Comparison of ENCODE assay signal across 25 cellular contexts in genomic region chr5:39587675-39588074, GRCh38.
"Had no signal": no experiment of that assay in that cellular context is flagged by ENCODE, and none has a peak within 500 bp of the region (broad histone marks: within the 10 kb centered on the region; RNA-seq: fewer than 3 reads in every experiment).

No MANE protein-coding gene starts in this region.

- H3K27ac Mint-ChIP-seq: activated CD4-positive, alpha-beta T cell treated with anti-CD3 and anti-CD28 coated beads, Interleukin-2, amount 10 ng/mL, durations not matched to agents 7 days and 5 days; activated CD8-positive, alpha-beta memory T cell treated with anti-CD3 and anti-CD28 coated beads, Interleukin-2, amount 10 ng/mL, durations not matched to agents 7 days and 5 days; activated CD8-positive, alpha-beta T cell treated with anti-CD3 and anti-CD28 coated beads for 36 hours; activated naive CD4-positive, alpha-beta T cell treated with anti-CD3 and anti-CD28 coated beads, Interleukin-2, amount 50 U/mL, for 24 hours; activated T-helper 1 cell treated with anti-CD3 and anti-CD28 coated beads, Interleukin-12 subunit alpha, Interleukin-12 subunit beta, Interleukin-2, Interleukin-4 antibody, amounts not matched to agents 30 ng/mL and 10 ng/mL and 1 ng/mL, durations not matched to agents 14 hours and 24 hours and 36 hours; progenitor cell of endocrine pancreas had no signal

- ATAC-seq: activated CD4-positive, CD25-positive, alpha-beta regulatory T cell treated with anti-CD3 and anti-CD28 coated beads, Interleukin-2, amount 50 U/mL, for 24 hours; activated CD8-positive, alpha-beta memory T cell treated with anti-CD3 and anti-CD28 coated beads, Interleukin-2, amount 10 ng/mL, durations not matched to agents 7 days and 5 days; activated CD8-positive, alpha-beta T cell treated with anti-CD3 and anti-CD28 coated beads for 36 hours; body of pancreas; heart left ventricle; left cardiac atrium had no signal

- H3K27me3 Mint-ChIP-seq: progenitor cell of endocrine pancreas had no signal

- H3K4me3 Mint-ChIP-seq: activated CD4-positive, alpha-beta T cell treated with anti-CD3 and anti-CD28 coated beads, Interleukin-2, amount 10 ng/mL, durations not matched to agents 7 days and 5 days; activated CD8-positive, alpha-beta memory T cell treated with anti-CD3 and anti-CD28 coated beads, Interleukin-2, amount 10 ng/mL, durations not matched to agents 7 days and 5 days; activated CD8-positive, alpha-beta T cell treated with anti-CD3 and anti-CD28 coated beads for 36 hours; activated naive CD4-positive, alpha-beta T cell treated with anti-CD3 and anti-CD28 coated beads, Interleukin-2, amount 50 U/mL, for 24 hours; activated T-helper 1 cell treated with anti-CD3 and anti-CD28 coated beads, Interleukin-12 subunit alpha, Interleukin-12 subunit beta, Interleukin-2, Interleukin-4 antibody, amounts not matched to agents 30 ng/mL and 10 ng/mL and 1 ng/mL, durations not matched to agents 14 hours and 24 hours and 36 hours; naive B cell had no signal

- H3K9me3 Mint-ChIP-seq: activated CD4-positive, alpha-beta T cell treated with anti-CD3 and anti-CD28 coated beads, Interleukin-2, amount 10 ng/mL, durations not matched to agents 7 days and 5 days; activated CD8-positive, alpha-beta T cell treated with anti-CD3 and anti-CD28 coated beads for 36 hours; activated naive CD4-positive, alpha-beta T cell treated with anti-CD3 and anti-CD28 coated beads, Interleukin-2, amount 50 U/mL, for 24 hours; activated T-helper 1 cell treated with anti-CD3 and anti-CD28 coated beads, Interleukin-12 subunit alpha, Interleukin-12 subunit beta, Interleukin-2, Interleukin-4 antibody, amounts not matched to agents 30 ng/mL and 10 ng/mL and 1 ng/mL, durations not matched to agents 14 hours and 24 hours and 36 hours; naive B cell had no signal

- DNase-seq: activated CD4-positive, alpha-beta T cell treated with anti-CD3 and anti-CD28 coated beads, Interleukin-2, amount 10 ng/mL, durations not matched to agents 7 days and 5 days; activated CD8-positive, alpha-beta memory T cell treated with anti-CD3 and anti-CD28 coated beads, Interleukin-2, amount 10 ng/mL, durations not matched to agents 7 days and 5 days; activated CD8-positive, alpha-beta T cell treated with anti-CD3 and anti-CD28 coated beads for 36 hours; activated gamma-delta T cell; activated T-cell treated with anti-CD3 and anti-CD28 coated beads for 4 hours; anterior cingulate cortex; body of pancreas; cortex of kidney; heart left ventricle; islet precursor cell; left cardiac atrium; mesendoderm; naive B cell; nucleus accumbens; retina; sigmoid colon; stimulated activated CD4-positive, alpha-beta T cell treated with anti-CD3 and anti-CD28 coated beads, Interleukin-15, amount 100 ng/mL, for 24 hours; stimulated activated naive CD4-positive, alpha-beta T cell; testis; trophoblast cell; uterus had no signal

- H3K36me3 Mint-ChIP-seq: activated CD8-positive, alpha-beta memory T cell treated with anti-CD3 and anti-CD28 coated beads, Interleukin-2, amount 10 ng/mL, durations not matched to agents 7 days and 5 days; activated naive CD4-positive, alpha-beta T cell treated with anti-CD3 and anti-CD28 coated beads, Interleukin-2, amount 50 U/mL, for 24 hours; naive B cell had no signal

- H3K4me1 Mint-ChIP-seq: activated CD4-positive, alpha-beta T cell treated with anti-CD3 and anti-CD28 coated beads, Interleukin-2, amount 10 ng/mL, durations not matched to agents 7 days and 5 days; activated CD8-positive, alpha-beta memory T cell treated with anti-CD3 and anti-CD28 coated beads, Interleukin-2, amount 10 ng/mL, durations not matched to agents 7 days and 5 days; activated naive CD4-positive, alpha-beta T cell treated with anti-CD3 and anti-CD28 coated beads, Interleukin-2, amount 50 U/mL, for 24 hours; naive B cell had no signal
